Comparison of ENCODE assay signal across 20 cellular contexts in the genomic region with DNA sequence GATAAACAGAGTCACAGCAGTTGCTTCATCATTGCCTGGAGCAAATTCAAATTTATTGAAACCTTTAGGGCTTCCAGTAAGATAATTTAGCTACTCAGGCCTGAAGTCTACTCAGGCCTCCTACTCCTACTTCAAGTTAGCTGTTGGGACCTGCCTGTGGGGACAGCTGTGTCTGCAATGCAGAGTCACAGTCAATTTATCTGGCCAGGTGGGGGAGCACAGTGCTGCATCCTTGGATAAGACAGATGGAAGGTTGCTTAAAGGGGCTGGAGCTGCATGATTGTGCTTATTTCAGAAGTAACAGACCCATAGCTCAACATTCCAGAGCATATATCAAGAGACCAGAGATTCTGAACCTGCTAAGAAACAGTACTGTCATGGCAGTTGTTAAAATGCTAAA.
DNase-seq lines count a peak whose midpoint lies in the region; ATAC-seq and TF ChIP-seq lines count a peak whose summit lies in the region.
"Had no signal": no experiment of that assay in that cellular context is flagged by ENCODE, and none has a peak within 500 bp of the region (broad histone marks: within the 10 kb centered on the region; RNA-seq: fewer than 3 reads in every experiment).

No MANE protein-coding gene starts in this region.

- no peak overlapping the region for H3T11ph ChIP-seq in H9 (ENCODE audit: low read length)

- peaks cover 10% of the 10 kb centered on the region; the same call in 1 of the 2 replicates for H3K4me1 ChIP-seq in H9 (ENCODE audit: insufficient read depth, low read length)
- peaks cover 21% of the 10 kb centered on the region for H3K4me1 ChIP-seq in HUES6 (ENCODE audit: control insufficient read depth, insufficient read depth, low read length)

- TF ChIP-seq CTCF in H9 (conservative IDR thresholded peaks at IDR 0.05): no peak
- TF ChIP-seq CTCF in WTC11 (IDR thresholded peaks at IDR 0.05): no peak

- no peaks in the 10 kb centered on the region for H4K20me1 ChIP-seq in H9 (ENCODE audit: control insufficient read depth, insufficient read depth, insufficient read length)

- no peak overlapping the region for H3K27ac ChIP-seq in H9 (ENCODE audit: insufficient read length, low read depth, low read length)
- H3K27ac ChIP-seq in HUES6 (ENCODE audit: low read depth, low read length): peak overlapping the region; percentile 97; the same call in 1 of the 2 replicates
- H3K27ac ChIP-seq: HL-60 had no signal

- no peaks in the 10 kb centered on the region for H3K79me2 ChIP-seq in H9 (ENCODE audit: insufficient read depth, low read length)

- peak overlapping the region; percentile 11; the same call in 1 of the 2 replicates for H3K4me3 ChIP-seq in HUES6 (ENCODE audit: low read depth, low read length)

- H3K18ac ChIP-seq in H9 (ENCODE audit: insufficient read length, low read depth, low read length): no peak overlapping the region

- no peak overlapping the region for H2BK120ac ChIP-seq in H9 (ENCODE audit: low read depth, low read length, poor library complexity, severe bottlenecking)

- H3K9me3 Mint-ChIP-seq in H9 (peaks cover 3 to 12% of the 10 kb centered on the region in 2 experiments), WTC11 (peaks cover 20% of the 10 kb centered on the region)
- H3K9me3 Mint-ChIP-seq: CD4-positive, alpha-beta T cell had no signal

- no peak overlapping the region for H3K4me2 ChIP-seq in H9 (ENCODE audit: insufficient read depth, insufficient read length, low read length)

- H3K27ac Mint-ChIP-seq in H9: peak overlapping the region in 2 of 3 experiments; percentile 98 to 99; a peak in 4 of 7 replicates
- H3K27ac Mint-ChIP-seq in WTC11: 0 out of 2 replicates have a peak overlapping the region, but pooled peaks have one; percentile 19
- H3K27ac Mint-ChIP-seq: B cell; CD4-positive, alpha-beta T cell; HFFc6 had no signal

- H2BK20ac ChIP-seq in H9 (ENCODE audit: low read depth, low read length, poor library complexity, severe bottlenecking): no peak overlapping the region

- H3K4me3 Mint-ChIP-seq in H9 (peak overlapping the region in 1 of 2 experiments; percentile 17; a peak in 1 of 5 replicates), WTC11 (no peak overlapping the region)
- H3K4me3 Mint-ChIP-seq: B cell; CD4-positive, alpha-beta T cell; HFFc6 had no signal

- no peak overlapping the region for H2BK15ac ChIP-seq in H9 (ENCODE audit: low read depth, low read length)

- H4K91ac ChIP-seq in H9 (ENCODE audit: insufficient read length, low read depth, low read length): no peak overlapping the region

- no peak for ATAC-seq in WTC11
- ATAC-seq: HepG2 had no signal

- H2BK12ac ChIP-seq in H9 (ENCODE audit: insufficient read length, low read depth, low read length): no peak overlapping the region

- H3K4ac ChIP-seq in H9 (ENCODE audit: low read depth, low read length): no peak overlapping the region

- no peak overlapping the region for H2AFZ ChIP-seq in H9 (ENCODE audit: low read length)

- H3K9ac ChIP-seq in H9 (ENCODE audit: extremely low read depth, insufficient read length, low read length) (no peak overlapping the region), HUES6 (ENCODE audit: low read length) (peak overlapping the region; percentile 54)

- H3K27me3 ChIP-seq in H9 (ENCODE audit: insufficient read depth, low read length) (no peaks in the 10 kb centered on the region), HUES6 (ENCODE audit: control insufficient read depth, insufficient read depth, low read length) (no peaks in the 10 kb centered on the region)

- peaks cover 2% of the 10 kb centered on the region for H3K23me2 ChIP-seq in H9 (ENCODE audit: insufficient read length, low read depth, low read length, poor library complexity, severe bottlenecking)

- no peak overlapping the region for H3K56ac ChIP-seq in H9 (ENCODE audit: insufficient read length, low read depth, low read length)

- no peak overlapping the region for H4K8ac ChIP-seq in H9 (replicated peaks; ENCODE audit: insufficient read length, low read depth, low read length)

- CTCF ChIA-PET in WTC11 (lab: Charles Lee): no interaction called here

- H3K4me1 Mint-ChIP-seq in H9 (peaks cover 36 to 40% of the 10 kb centered on the region in 2 experiments), WTC11 (peaks cover 42% of the 10 kb centered on the region)
- H3K4me1 Mint-ChIP-seq: B cell had no signal

- H2BK5ac ChIP-seq in H9 (ENCODE audit: insufficient read length, low read length): no peak overlapping the region

- H3K9me3 ChIP-seq in H9 (ENCODE audit: control insufficient read depth, low read depth, low read length) (peaks cover 5% of the 10 kb centered on the region), HUES6 (ENCODE audit: control insufficient read depth, insufficient read depth, low read depth, low read length) (peaks cover 26% of the 10 kb centered on the region)

- H3K79me1 ChIP-seq in H9 (ENCODE audit: insufficient read depth, low read depth, low read length, poor library complexity, severe bottlenecking): no peaks in the 10 kb centered on the region

- peaks cover 0 to 32% (median 15%) of the 10 kb centered on the region in 3 experiments for H3K36me3 Mint-ChIP-seq in H9 (ENCODE audit: insufficient read depth in 1 of 3, low read depth in 3 of 3)
- peaks cover 18% of the 10 kb centered on the region for H3K36me3 Mint-ChIP-seq in WTC11

- no peaks in the 10 kb centered on the region for H3K36me3 ChIP-seq in HUES6 (ENCODE audit: control insufficient read depth, insufficient read depth, low read length)

- H3K23ac ChIP-seq in H9 (ENCODE audit: insufficient read length, low read depth, low read length): no peak overlapping the region

- H3K27me3 Mint-ChIP-seq in H9 (ENCODE audit: low read depth) (no peaks in the 10 kb centered on the region; the same call in 1 of the 2 replicates), WTC11 (ENCODE audit: low read depth) (peaks cover 5% of the 10 kb centered on the region; the same call in 1 of the 2 replicates)
- H3K27me3 Mint-ChIP-seq: B cell; CD4-positive, alpha-beta T cell had no signal

- DNase-seq in H9: no peak
- no peak for DNase-seq in WTC11 (ENCODE audit: low spot score)
- peak; percentile 5 for DNase-seq in left kidney (ENCODE audit: low read depth, low spot score)
- no peak for DNase-seq in cerebellum (ENCODE audit: low spot score)
- DNase-seq in HCEC 1CT: no peak
- DNase-seq in NK-92 (lab: John Stamatoyannopoulos, UW; ENCODE audit: unreplicated experiment): no peak
- DNase-seq: Calu3; CD4-positive, alpha-beta T cell; DMS79 treated with DMSO at 0.1 percent for 48 hours; GDM1; HFFc6; MM.1S; NCI-H1417; NCI-H2081 treated with DMSO at 0.1 percent for 48 hours; NCI-H226; NCI-H526 had no signal

- H4K5ac ChIP-seq in H9 (ENCODE audit: insufficient read length, low read depth, low read length): no peak overlapping the region

- H3K14ac ChIP-seq in H9 (ENCODE audit: insufficient read depth, low read length): no peak overlapping the region

- no peak overlapping the region for H2AK5ac ChIP-seq in H9 (ENCODE audit: insufficient read length, low read length)

- POLR2A ChIA-PET in WTC11 (lab: Charles Lee): no interaction called here

TF ChIP-seq in WTC11, 78 proteins besides CTCF, POLR2A, EP300 and RAD21 (continues in another document):
- TF ChIP-seq ZNF138 (CRISPR knock-in tag; conservative IDR thresholded peaks at IDR 0.05): no peak
- TF ChIP-seq FOXP1 (CRISPR knock-in tag; IDR thresholded peaks at IDR 0.05; ENCODE audit: borderline replicate concordance): no peak
- no peak for TF ChIP-seq JAZF1 (CRISPR knock-in tag; IDR thresholded peaks at IDR 0.05)
- TF ChIP-seq, protein P1, sequence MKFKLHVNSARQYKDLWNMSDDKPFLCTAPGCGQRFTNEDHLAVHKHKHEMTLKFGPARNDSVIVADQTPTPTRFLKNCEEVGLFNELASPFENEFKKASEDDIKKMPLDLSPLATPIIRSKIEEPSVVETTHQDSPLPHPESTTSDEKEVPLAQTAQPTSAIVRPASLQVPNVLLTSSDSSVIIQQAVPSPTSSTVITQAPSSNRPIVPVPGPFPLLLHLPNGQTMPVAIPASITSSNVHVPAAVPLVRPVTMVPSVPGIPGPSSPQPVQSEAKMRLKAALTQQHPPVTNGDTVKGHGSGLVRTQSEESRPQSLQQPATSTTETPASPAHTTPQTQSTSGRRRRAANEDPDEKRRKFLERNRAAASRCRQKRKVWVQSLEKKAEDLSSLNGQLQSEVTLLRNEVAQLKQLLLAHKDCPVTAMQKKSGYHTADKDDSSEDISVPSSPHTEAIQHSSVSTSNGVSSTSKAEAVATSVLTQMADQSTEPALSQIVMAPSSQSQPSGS (CRISPR knock-in tag; IDR thresholded peaks at IDR 0.05; ENCODE audit: borderline replicate concordance, low read depth): no peak
- TF ChIP-seq ZNF232 (CRISPR knock-in tag; IDR thresholded peaks at IDR 0.05): no peak
- TF ChIP-seq, protein P2, sequence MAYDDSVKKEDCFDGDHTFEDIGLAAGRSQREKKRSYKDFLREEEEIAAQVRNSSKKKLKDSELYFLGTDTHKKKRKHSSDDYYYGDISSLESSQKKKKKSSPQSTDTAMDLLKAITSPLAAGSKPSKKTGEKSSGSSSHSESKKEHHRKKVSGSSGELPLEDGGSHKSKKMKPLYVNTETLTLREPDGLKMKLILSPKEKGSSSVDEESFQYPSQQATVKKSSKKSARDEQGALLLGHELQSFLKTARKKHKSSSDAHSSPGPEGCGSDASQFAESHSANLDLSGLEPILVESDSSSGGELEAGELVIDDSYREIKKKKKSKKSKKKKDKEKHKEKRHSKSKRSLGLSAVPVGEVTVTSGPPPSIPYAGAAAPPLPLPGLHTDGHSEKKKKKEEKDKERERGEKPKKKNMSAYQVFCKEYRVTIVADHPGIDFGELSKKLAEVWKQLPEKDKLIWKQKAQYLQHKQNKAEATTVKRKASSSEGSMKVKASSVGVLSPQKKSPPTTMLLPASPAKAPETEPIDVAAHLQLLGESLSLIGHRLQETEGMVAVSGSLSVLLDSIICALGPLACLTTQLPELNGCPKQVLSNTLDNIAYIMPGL (CRISPR knock-in tag; IDR thresholded peaks at IDR 0.05): no peak
- TF ChIP-seq RELA (CRISPR knock-in tag; IDR thresholded peaks at IDR 0.05; ENCODE audit: borderline replicate concordance): no peak
